ENCODE assay signal across 9 cellular contexts in the genomic region with DNA sequence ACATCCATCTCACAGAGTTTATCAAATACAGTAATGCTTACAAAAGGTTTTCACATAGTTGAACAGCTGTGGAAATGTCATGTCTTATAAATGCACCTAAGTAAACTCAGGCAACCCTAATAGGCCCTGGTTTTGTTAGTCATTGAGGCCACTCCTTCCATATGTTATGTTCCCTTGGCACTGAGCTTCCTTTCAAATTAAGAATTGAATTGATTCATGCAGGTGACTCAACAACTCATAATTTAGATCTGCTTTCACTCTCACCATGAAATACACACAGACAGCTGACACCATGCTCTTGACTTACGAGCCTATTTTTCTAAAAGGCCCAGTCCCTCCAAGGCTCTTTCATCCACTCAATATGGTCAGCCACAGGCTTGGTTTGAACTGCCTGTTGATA.
DNase-seq lines count a peak whose midpoint lies in the region; FAIRE-seq and TF ChIP-seq lines count a peak whose summit lies in the region.
"Had no signal": no experiment of that assay in that cellular context is flagged by ENCODE, and none has a peak within 500 bp of the region (broad histone marks: within the 10 kb centered on the region; RNA-seq: fewer than 3 reads in every experiment).

No MANE protein-coding gene starts in this region.

- H3K36me3 ChIP-seq in small intestine (ENCODE audit: control insufficient read depth in 2 of 2, insufficient read depth in 2 of 2, low read length in 2 of 2): no peaks in the 10 kb centered on the region
- no peaks in the 10 kb centered on the region for H3K36me3 ChIP-seq in right atrium auricular region
- H3K36me3 ChIP-seq in mesendoderm (ENCODE audit: control insufficient read depth, insufficient read depth, low read length): no peaks in the 10 kb centered on the region

- H2BK15ac ChIP-seq in mesendoderm (replicated peaks; ENCODE audit: low read depth): no peak overlapping the region

- no peak overlapping the region for H3K4me2 ChIP-seq in mesendoderm (ENCODE audit: low read length)

- no peak overlapping the region for H3K56ac ChIP-seq in mesendoderm (ENCODE audit: low read length)

- no peak for TF ChIP-seq CTCF in right atrium auricular region (IDR thresholded peaks at IDR 0.05)

- H3K27me3 ChIP-seq in small intestine (ENCODE audit: control insufficient read depth in 2 of 2, insufficient read depth in 2 of 2, low read length in 2 of 2) (no peaks in the 10 kb centered on the region), right atrium auricular region (no peaks in the 10 kb centered on the region), mesendoderm (ENCODE audit: insufficient read depth, low read length, poor library complexity) (no peaks in the 10 kb centered on the region)

- H2AK5ac ChIP-seq in mesendoderm (ENCODE audit: low read length): no peak overlapping the region

- no peak overlapping the region for H2BK5ac ChIP-seq in mesendoderm (ENCODE audit: low read length)

- H3K23ac ChIP-seq in mesendoderm (ENCODE audit: low read length): no peak overlapping the region

- H4K5ac ChIP-seq in mesendoderm (ENCODE audit: low read length): no peak overlapping the region

- no peaks in the 10 kb centered on the region for H3K9me3 ChIP-seq in small intestine (ENCODE audit: control insufficient read depth, low read depth)
- H3K9me3 ChIP-seq in right atrium auricular region: no peaks in the 10 kb centered on the region

- H2BK120ac ChIP-seq in mesendoderm (ENCODE audit: low read depth, low read length): no peak overlapping the region

- H3K27ac ChIP-seq in epithelial cell of prostate (peak overlapping the region; percentile 74), small intestine (ENCODE audit: low read depth in 1 of 2, low read length in 1 of 2) (peak overlapping the region in 1 of 2 donors; percentile 15), right atrium auricular region (no peak overlapping the region), mesendoderm (ENCODE audit: low read depth, low read length) (no peak overlapping the region)

- no peak overlapping the region for H3K9ac ChIP-seq in mesendoderm (ENCODE audit: low read length)

- H3K4ac ChIP-seq in mesendoderm (ENCODE audit: low read depth, low read length): no peak overlapping the region

- H3K4me1 ChIP-seq in small intestine (ENCODE audit: control insufficient read depth in 2 of 2, insufficient read depth in 1 of 2, low read depth in 1 of 2, low read length in 1 of 2): no peaks in the 10 kb centered on the region
- no peaks in the 10 kb centered on the region for H3K4me1 ChIP-seq in right atrium auricular region
- H3K4me1 ChIP-seq in mesendoderm (ENCODE audit: control insufficient read depth, low read depth, low read length): no peaks in the 10 kb centered on the region

- DNase-seq in HEK293T (ENCODE audit: extremely low spot score): no peak
- peak; percentile 14 for DNase-seq in NCI-H446 treated with DMSO at 0.1 percent for 48 hours (lab: John Stamatoyannopoulos, UW)
- peak; percentile 92 for DNase-seq in epithelial cell of prostate (ENCODE audit: low read depth, low spot score)
- peak; percentile 60 for DNase-seq in small intestine
- DNase-seq in right atrium auricular region (ENCODE audit: low spot score): no peak
- DNase-seq in mesendoderm: no peak
- no peak for DNase-seq in islet precursor cell
- DNase-seq: activated T-cell treated with anti-CD3 and anti-CD28 coated beads, Interleukin-2, amount 50 U/mL, for 48 hours had no signal

- POLR2A ChIA-PET in HEK293T (lab: Yijun Ruan, JAX): no interaction called here

- H3K4me3 ChIP-seq in small intestine (ENCODE audit: low read depth in 1 of 2, low read length in 2 of 2) (no peak overlapping the region), right atrium auricular region (no peak overlapping the region), mesendoderm (ENCODE audit: low read length) (no peak overlapping the region)

- no peak overlapping the region for H4K8ac ChIP-seq in mesendoderm (ENCODE audit: low read depth, low read length)

- 24 to 64% (median 44%) methylated on average over 1 of the region's 1 CpG for WGBS in small intestine, 3 donors
- WGBS in mesendoderm (ENCODE audit: extremely low coverage, insufficient coverage, low lambda C conversion rate): no CpG with 5 or more reads among the region's 1 CpG

- no peak for FAIRE-seq in small intestine (lab: Jason Lieb, UNC)
- FAIRE-seq: frontal cortex had no signal

- no peaks in the 10 kb centered on the region for H3K79me2 ChIP-seq in mesendoderm (ENCODE audit: control insufficient read depth, insufficient read depth, low read length)

- H3K18ac ChIP-seq in mesendoderm (ENCODE audit: low read length): no peak overlapping the region

- CTCF ChIA-PET in HEK293T (lab: Yijun Ruan, JAX): interaction anchor here (0.6 kb wide), 1 partner anchor 1532 kb away, joined by 3 read pairs; no protein-coding TSS in a partner anchor

- no peaks in the 10 kb centered on the region for H3K79me1 ChIP-seq in mesendoderm (ENCODE audit: low read length)

TF ChIP-seq in HEK293T, 16 proteins besides CTCF, POLR2A, EP300 and RAD21:
- TF ChIP-seq CTBP1 (IDR thresholded peaks at IDR 0.05; ENCODE audit: borderline replicate concordance) (no peak), PKNOX1 (IDR thresholded peaks at IDR 0.05) (0 out of 2 replicates have a peak, but pooled peaks have one; percentile 4), ELF4 (IDR thresholded peaks at IDR 0.05) (no peak), SP1 (IDR thresholded peaks at IDR 0.05) (no peak), TARDBP (IDR thresholded peaks at IDR 0.05) (no peak), LEF1 (IDR thresholded peaks at IDR 0.05; ENCODE audit: borderline replicate concordance) (no peak), ZNF384 (IDR thresholded peaks at IDR 0.05) (no peak), HDGF (IDR thresholded peaks at IDR 0.05; ENCODE audit: borderline replicate concordance) (no peak)

Comparison
In these comparisons a context has a peak if more than half of its experiments do, and no peak if none do; other contexts are left out.
1. DNase-seq: peak in NCI-H446 treated with DMSO at 0.1 percent for 48 hours (single experiment), epithelial cell of prostate (single experiment) and small intestine (single experiment); none in HEK293T (single experiment), right atrium auricular region (single experiment), mesendoderm (single experiment) and islet precursor cell (single experiment).